Comparison of ENCODE assay signal across 25 cellular contexts in genomic region chr14:26982071-26982470, GRCh38.
DNase-seq lines count a peak whose midpoint lies in the region; ATAC-seq, FAIRE-seq and TF ChIP-seq lines count a peak whose summit lies in the region.
"Had no signal": no experiment of that assay in that cellular context is flagged by ENCODE, and none has a peak within 500 bp of the region (broad histone marks: within the 10 kb centered on the region; RNA-seq: fewer than 3 reads in every experiment).

No MANE protein-coding gene starts in this region.

- H4K20me1 ChIP-seq in HepG2 (ENCODE audit: insufficient read depth, low read length), result no peaks in the 10 kb centered on the region
- H4K20me1 ChIP-seq: BLaER1 had no signal

- TF ChIP-seq CTCF in HepG2 (CRISPR knock-in tag; IDR thresholded peaks at IDR 0.05) (no peak), right lobe of liver (IDR thresholded peaks at IDR 0.05) (no peak), mucosa of descending colon (IDR thresholded peaks at IDR 0.05) (no peak)

- no peak overlapping the region for H3K4me2 ChIP-seq in HepG2 (ENCODE audit: low read depth, low read length)
- H3K4me2 ChIP-seq: BLaER1 had no signal

- H3K4me1 ChIP-seq in HepG2 (ENCODE audit: insufficient read depth, low read length) (no peaks in the 10 kb centered on the region), right lobe of liver (no peaks in the 10 kb centered on the region), mucosa of descending colon (ENCODE audit: low read depth) (no peaks in the 10 kb centered on the region)
- H3K4me1 ChIP-seq: BE2C, BLaER1 had no signal

- TF ChIP-seq RAD21 in HepG2 (CRISPR knock-in tag; IDR thresholded peaks at IDR 0.05), result no peak

- no peak for TF ChIP-seq EP300 in HepG2 (IDR thresholded peaks at IDR 0.05; ENCODE audit: low read depth in 2 of 2, low read length in 2 of 2)
- no peak for TF ChIP-seq EP300 in HepG2 (CRISPR knock-in tag; IDR thresholded peaks at IDR 0.05; ENCODE audit: borderline replicate concordance)

- TF ChIP-seq POLR2A in HepG2 (IDR thresholded peaks at IDR 0.05; ENCODE audit: insufficient read depth in 1 of 2, low read depth in 2 of 2, low read length in 2 of 2) (no peak), right lobe of liver (IDR thresholded peaks at IDR 0.05) (no peak)

- FAIRE-seq in HepG2 (lab: Jason Lieb, UNC), result no peak
- FAIRE-seq: GM12878, GM12892, GM18507, GM19239 had no signal

- H3K36me3 ChIP-seq in HepG2 (replicated peaks in 1 of 2; ENCODE audit: control insufficient read depth in 1 of 2, insufficient read depth in 2 of 2, low read length in 2 of 2) (no peaks in the 10 kb centered on the region), right lobe of liver (no peaks in the 10 kb centered on the region), mucosa of descending colon (ENCODE audit: low read depth) (no peaks in the 10 kb centered on the region)
- H3K36me3 ChIP-seq: BE2C, BLaER1 had no signal

- in situ Hi-C loops in HepG2 (cut with HindIII; ENCODE audit: extremely low pct_ligation_motif_present, low pct_unique_long_range_greater_than_20kb), result no loop called here

- CTCF ChIA-PET in HepG2 (lab: Yijun Ruan, JAX; ENCODE audit: low intra/inter-chr PET ratio, low total read pairs), result no interaction called here

- POLR2A ChIA-PET in HepG2 (lab: Yijun Ruan, JAX), result no interaction called here

- H3K4me3 ChIP-seq in HepG2 (replicated peaks in 1 of 3; ENCODE audit: insufficient read depth in 1 of 3, low read depth in 2 of 3, low read length in 3 of 3) (no peak overlapping the region), right lobe of liver (no peak overlapping the region), mucosa of descending colon (no peak overlapping the region)
- H3K4me3 ChIP-seq: BLaER1, GM12878 had no signal

- no peak for DNase-seq in HepG2 (ENCODE audit: low spot score)
- DNase-seq in right lobe of liver, result no peak
- DNase-seq in mucosa of descending colon, result no peak
- DNase-seq: ACHN; BE2C; C1 segment of cervical spinal cord; CD4-positive, alpha-beta memory T cell; CD4-positive, CD25-positive, alpha-beta regulatory T cell; CD8-positive, alpha-beta memory T cell; COR-L47; DMS 273 treated with DMSO at 0.1 percent for 48 hours; DMS153; DMS53; DMS79; DND-41; EL; GDM1 had no signal

- H3K27me3 ChIP-seq in HepG2 (ENCODE audit: control insufficient read depth in 1 of 2, insufficient read depth in 2 of 2, low read length in 2 of 2), result no peaks in the 10 kb centered on the region
- peaks cover 0 to 4% of the 10 kb centered on the region in 2 donors for H3K27me3 ChIP-seq in right lobe of liver
- H3K27me3 ChIP-seq: BE2C, BLaER1 had no signal

- no peak for ATAC-seq in HepG2
- ATAC-seq in right lobe of liver, result no peak
- ATAC-seq in mucosa of descending colon, result peak; percentile 82
- ATAC-seq in GM18907 (IDR thresholded peaks at IDR 0.05; ENCODE audit: unreplicated experiment), result no peak
- ATAC-seq in HG03432 (IDR thresholded peaks at IDR 0.05; ENCODE audit: unreplicated experiment), result no peak
- ATAC-seq: GM12878 had no signal

- intact Hi-C loops in HepG2 (cut with micrococcal nuclease; ENCODE audit: unreplicated experiment), result no loop called here
- intact Hi-C loops in right lobe of liver (cut with DNase I), result no loop called here
- intact Hi-C loops in mucosa of descending colon (cut with DNase I, micrococcal nuclease), result no loop called here

- WGBS in HepG2 (ENCODE audit: low lambda C conversion rate), result 45% methylated on average over 5 of the region's 5 CpGs
- WGBS in right lobe of liver (ENCODE audit: insufficient coverage, low coverage, low lambda C conversion rate, missing lambda C conversion rate), result 70% methylated on average over 5 of the region's 5 CpGs

- H2AFZ ChIP-seq in HepG2 (ENCODE audit: low read length), result no peak overlapping the region

- BruUV-seq in HepG2 (replicated peaks; lab: Mats Ljungman, UMichigan), result no TSS peak

- H3K79me2 ChIP-seq in HepG2 (ENCODE audit: insufficient read depth, low read length), result no peaks in the 10 kb centered on the region

- H3K9me3 ChIP-seq in HepG2 (ENCODE audit: low read length) (peaks cover 66% of the 10 kb centered on the region), right lobe of liver (peaks cover 0 to 2% (median 0%) of the 10 kb centered on the region in 4 donors), mucosa of descending colon (no peaks in the 10 kb centered on the region)
- H3K9me3 ChIP-seq: BE2C, BLaER1 had no signal

- H3K9ac ChIP-seq in HepG2 (ENCODE audit: insufficient read depth, low read depth, low read length), result no peak overlapping the region
- H3K9ac ChIP-seq: BLaER1 had no signal

- H3K27ac ChIP-seq in HepG2 (ENCODE audit: extremely low read length, insufficient read depth, low read length) (no peak overlapping the region), right lobe of liver (no peak overlapping the region)
- H3K27ac ChIP-seq: 22Rv1, BLaER1 had no signal

TF ChIP-seq in HepG2, 621 proteins besides CTCF, POLR2A, EP300 and RAD21:
- TF ChIP-seq MAFK (conservative IDR thresholded peaks at IDR 0.05 in 1 of 2, IDR thresholded peaks at IDR 0.05 in 1 of 2; ENCODE audit: low read length in 2 of 2) (peak; percentile 67 to 81), ZNF562 (CRISPR knock-in tag; IDR thresholded peaks at IDR 0.05; ENCODE audit: borderline replicate concordance) (no peak), CHCHD3 (CRISPR knock-in tag; IDR thresholded peaks at IDR 0.05) (no peak), MAFF (IDR thresholded peaks at IDR 0.05; ENCODE audit: low read depth, low read length) (peak; percentile 73)
